In the genomic region with DNA sequence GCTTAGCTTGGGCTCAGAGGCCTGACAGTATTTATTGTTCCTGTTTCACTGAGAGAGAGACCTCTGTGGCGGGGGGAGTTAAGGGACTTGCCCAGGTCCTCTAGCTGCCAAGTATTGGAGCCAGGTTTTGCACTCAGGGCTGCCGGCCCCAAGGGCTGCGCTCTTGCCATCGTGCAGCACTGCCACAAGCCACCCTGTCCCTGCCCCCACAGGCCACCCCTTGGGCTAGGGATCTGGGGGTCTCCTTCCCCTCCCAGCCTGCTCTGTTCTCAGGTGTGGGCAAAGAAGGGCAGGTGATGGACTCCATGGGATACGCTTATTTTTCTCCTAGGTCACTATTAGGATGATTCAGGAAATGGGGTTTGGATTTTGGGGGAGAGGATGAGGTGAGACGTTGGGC, we compare ENCODE assay signal across 2 cellular contexts.
TF ChIP-seq lines count a peak whose summit lies in the region.

No MANE protein-coding gene starts in this region.

TF ChIP-seq in GM23338, 12 proteins besides CTCF, POLR2A, EP300 and RAD21:
- TF ChIP-seq, protein P1, sequence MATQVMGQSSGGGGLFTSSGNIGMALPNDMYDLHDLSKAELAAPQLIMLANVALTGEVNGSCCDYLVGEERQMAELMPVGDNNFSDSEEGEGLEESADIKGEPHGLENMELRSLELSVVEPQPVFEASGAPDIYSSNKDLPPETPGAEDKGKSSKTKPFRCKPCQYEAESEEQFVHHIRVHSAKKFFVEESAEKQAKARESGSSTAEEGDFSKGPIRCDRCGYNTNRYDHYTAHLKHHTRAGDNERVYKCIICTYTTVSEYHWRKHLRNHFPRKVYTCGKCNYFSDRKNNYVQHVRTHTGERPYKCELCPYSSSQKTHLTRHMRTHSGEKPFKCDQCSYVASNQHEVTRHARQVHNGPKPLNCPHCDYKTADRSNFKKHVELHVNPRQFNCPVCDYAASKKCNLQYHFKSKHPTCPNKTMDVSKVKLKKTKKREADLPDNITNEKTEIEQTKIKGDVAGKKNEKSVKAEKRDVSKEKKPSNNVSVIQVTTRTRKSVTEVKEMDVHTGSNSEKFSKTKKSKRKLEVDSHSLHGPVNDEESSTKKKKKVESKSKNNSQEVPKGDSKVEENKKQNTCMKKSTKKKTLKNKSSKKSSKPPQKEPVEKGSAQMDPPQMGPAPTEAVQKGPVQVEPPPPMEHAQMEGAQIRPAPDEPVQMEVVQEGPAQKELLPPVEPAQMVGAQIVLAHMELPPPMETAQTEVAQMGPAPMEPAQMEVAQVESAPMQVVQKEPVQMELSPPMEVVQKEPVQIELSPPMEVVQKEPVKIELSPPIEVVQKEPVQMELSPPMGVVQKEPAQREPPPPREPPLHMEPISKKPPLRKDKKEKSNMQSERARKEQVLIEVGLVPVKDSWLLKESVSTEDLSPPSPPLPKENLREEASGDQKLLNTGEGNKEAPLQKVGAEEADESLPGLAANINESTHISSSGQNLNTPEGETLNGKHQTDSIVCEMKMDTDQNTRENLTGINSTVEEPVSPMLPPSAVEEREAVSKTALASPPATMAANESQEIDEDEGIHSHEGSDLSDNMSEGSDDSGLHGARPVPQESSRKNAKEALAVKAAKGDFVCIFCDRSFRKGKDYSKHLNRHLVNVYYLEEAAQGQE (IDR thresholded peaks at IDR 0.05; ENCODE audit: unreplicated experiment): no peak
- TF ChIP-seq JUNB (IDR thresholded peaks at IDR 0.05; ENCODE audit: unreplicated experiment) (no peak), EZH2 (IDR thresholded peaks at IDR 0.05; ENCODE audit: low read depth, unreplicated experiment) (no peak), ZNF114 (CRISPR knock-in tag; IDR thresholded peaks at IDR 0.05) (no peak), NANOG (IDR thresholded peaks at IDR 0.05; ENCODE audit: borderline replicate concordance) (no peak), STAT1 (IDR thresholded peaks at IDR 0.05; ENCODE audit: unreplicated experiment) (no peak), POLR2AphosphoS5 (IDR thresholded peaks at IDR 0.05; ENCODE audit: low read depth) (no peak)
- TF ChIP-seq, protein P2, sequence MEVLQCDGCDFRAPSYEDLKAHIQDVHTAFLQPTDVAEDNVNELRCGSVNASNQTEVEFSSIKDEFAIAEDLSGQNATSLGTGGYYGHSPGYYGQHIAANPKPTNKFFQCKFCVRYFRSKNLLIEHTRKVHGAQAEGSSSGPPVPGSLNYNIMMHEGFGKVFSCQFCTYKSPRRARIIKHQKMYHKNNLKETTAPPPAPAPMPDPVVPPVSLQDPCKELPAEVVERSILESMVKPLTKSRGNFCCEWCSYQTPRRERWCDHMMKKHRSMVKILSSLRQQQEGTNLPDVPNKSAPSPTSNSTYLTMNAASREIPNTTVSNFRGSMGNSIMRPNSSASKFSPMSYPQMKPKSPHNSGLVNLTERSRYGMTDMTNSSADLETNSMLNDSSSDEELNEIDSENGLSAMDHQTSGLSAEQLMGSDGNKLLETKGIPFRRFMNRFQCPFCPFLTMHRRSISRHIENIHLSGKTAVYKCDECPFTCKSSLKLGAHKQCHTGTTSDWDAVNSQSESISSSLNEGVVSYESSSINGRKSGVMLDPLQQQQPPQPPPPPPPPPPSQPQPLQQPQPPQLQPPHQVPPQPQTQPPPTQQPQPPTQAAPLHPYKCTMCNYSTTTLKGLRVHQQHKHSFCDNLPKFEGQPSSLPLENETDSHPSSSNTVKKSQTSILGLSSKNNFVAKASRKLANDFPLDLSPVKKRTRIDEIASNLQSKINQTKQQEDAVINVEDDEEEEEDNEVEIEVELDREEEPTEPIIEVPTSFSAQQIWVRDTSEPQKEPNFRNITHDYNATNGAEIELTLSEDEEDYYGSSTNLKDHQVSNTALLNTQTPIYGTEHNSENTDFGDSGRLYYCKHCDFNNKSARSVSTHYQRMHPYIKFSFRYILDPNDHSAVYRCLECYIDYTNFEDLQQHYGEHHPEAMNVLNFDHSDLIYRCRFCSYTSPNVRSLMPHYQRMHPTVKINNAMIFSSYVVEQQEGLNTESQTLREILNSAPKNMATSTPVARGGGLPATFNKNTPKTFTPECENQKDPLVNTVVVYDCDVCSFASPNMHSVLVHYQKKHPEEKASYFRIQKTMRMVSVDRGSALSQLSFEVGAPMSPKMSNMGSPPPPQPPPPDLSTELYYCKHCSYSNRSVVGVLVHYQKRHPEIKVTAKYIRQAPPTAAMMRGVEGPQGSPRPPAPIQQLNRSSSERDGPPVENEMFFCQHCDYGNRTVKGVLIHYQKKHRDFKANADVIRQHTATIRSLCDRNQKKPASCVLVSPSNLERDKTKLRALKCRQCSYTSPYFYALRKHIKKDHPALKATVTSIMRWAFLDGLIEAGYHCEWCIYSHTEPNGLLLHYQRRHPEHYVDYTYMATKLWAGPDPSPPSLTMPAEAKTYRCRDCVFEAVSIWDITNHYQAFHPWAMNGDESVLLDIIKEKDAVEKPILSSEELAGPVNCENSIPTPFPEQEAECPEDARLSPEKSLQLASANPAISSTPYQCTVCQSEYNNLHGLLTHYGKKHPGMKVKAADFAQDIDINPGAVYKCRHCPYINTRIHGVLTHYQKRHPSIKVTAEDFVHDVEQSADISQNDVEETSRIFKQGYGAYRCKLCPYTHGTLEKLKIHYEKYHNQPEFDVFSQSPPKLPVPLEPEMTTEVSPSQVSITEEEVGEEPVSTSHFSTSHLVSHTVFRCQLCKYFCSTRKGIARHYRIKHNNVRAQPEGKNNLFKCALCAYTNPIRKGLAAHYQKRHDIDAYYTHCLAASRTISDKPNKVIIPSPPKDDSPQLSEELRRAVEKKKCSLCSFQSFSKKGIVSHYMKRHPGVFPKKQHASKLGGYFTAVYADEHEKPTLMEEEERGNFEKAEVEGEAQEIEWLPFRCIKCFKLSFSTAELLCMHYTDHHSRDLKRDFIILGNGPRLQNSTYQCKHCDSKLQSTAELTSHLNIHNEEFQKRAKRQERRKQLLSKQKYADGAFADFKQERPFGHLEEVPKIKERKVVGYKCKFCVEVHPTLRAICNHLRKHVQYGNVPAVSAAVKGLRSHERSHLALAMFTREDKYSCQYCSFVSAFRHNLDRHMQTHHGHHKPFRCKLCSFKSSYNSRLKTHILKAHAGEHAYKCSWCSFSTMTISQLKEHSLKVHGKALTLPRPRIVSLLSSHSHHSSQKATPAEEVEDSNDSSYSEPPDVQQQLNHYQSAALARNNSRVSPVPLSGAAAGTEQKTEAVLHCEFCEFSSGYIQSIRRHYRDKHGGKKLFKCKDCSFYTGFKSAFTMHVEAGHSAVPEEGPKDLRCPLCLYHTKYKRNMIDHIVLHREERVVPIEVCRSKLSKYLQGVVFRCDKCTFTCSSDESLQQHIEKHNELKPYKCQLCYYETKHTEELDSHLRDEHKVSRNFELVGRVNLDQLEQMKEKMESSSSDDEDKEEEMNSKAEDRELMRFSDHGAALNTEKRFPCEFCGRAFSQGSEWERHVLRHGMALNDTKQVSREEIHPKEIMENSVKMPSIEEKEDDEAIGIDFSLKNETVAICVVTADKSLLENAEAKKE (CRISPR knock-in tag; IDR thresholded peaks at IDR 0.05): no peak

TF ChIP-seq in GM12878, 131 proteins besides CTCF, POLR2A, EP300 and RAD21:
- TF ChIP-seq, protein P3, sequence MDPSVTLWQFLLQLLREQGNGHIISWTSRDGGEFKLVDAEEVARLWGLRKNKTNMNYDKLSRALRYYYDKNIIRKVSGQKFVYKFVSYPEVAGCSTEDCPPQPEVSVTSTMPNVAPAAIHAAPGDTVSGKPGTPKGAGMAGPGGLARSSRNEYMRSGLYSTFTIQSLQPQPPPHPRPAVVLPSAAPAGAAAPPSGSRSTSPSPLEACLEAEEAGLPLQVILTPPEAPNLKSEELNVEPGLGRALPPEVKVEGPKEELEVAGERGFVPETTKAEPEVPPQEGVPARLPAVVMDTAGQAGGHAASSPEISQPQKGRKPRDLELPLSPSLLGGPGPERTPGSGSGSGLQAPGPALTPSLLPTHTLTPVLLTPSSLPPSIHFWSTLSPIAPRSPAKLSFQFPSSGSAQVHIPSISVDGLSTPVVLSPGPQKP (IDR thresholded peaks at IDR 0.05; ENCODE audit: low read depth, low read length): no peak
- TF ChIP-seq NR2C2 (IDR thresholded peaks at IDR 0.05; ENCODE audit: borderline replicate concordance, control insufficient read depth, insufficient read length, low read depth) (no peak), SMARCA5 (IDR thresholded peaks at IDR 0.05) (no peak; the same call in 1 of the 2 replicates), ASH2L (IDR thresholded peaks at IDR 0.05; ENCODE audit: borderline replicate concordance, low read depth) (no peak), ZNF622 (IDR thresholded peaks at IDR 0.05) (no peak), RUNX3 (IDR thresholded peaks at IDR 0.05; ENCODE audit: low read length) (no peak), FOS (IDR thresholded peaks at IDR 0.05; ENCODE audit: borderline replicate concordance, extremely low read depth, insufficient read length) (no peak), BCL11A (IDR thresholded peaks at IDR 0.05; ENCODE audit: low read depth, low read length) (no peak), CREM (IDR thresholded peaks at IDR 0.05; ENCODE audit: low read depth) (no peak), JUND (IDR thresholded peaks at IDR 0.05; ENCODE audit: low read depth, low read length) (no peak), CHD2 (IDR thresholded peaks at IDR 0.05; ENCODE audit: borderline replicate concordance, low read depth, low read length) (no peak), ZNF384 (IDR thresholded peaks at IDR 0.05; ENCODE audit: borderline replicate concordance, low read depth, low read length) (no peak), HDGF (IDR thresholded peaks at IDR 0.05) (no peak), MYB (IDR thresholded peaks at IDR 0.05; ENCODE audit: borderline replicate concordance, low read depth, low read length) (no peak), ATF7 (IDR thresholded peaks at IDR 0.05; ENCODE audit: low read depth) (no peak), NFXL1 (IDR thresholded peaks at IDR 0.05; ENCODE audit: borderline replicate concordance) (no peak)
- TF ChIP-seq, protein P4, sequence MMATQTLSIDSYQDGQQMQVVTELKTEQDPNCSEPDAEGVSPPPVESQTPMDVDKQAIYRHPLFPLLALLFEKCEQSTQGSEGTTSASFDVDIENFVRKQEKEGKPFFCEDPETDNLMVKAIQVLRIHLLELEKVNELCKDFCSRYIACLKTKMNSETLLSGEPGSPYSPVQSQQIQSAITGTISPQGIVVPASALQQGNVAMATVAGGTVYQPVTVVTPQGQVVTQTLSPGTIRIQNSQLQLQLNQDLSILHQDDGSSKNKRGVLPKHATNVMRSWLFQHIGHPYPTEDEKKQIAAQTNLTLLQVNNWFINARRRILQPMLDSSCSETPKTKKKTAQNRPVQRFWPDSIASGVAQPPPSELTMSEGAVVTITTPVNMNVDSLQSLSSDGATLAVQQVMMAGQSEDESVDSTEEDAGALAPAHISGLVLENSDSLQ (IDR thresholded peaks at IDR 0.05): no peak
- TF ChIP-seq, protein P5, sequence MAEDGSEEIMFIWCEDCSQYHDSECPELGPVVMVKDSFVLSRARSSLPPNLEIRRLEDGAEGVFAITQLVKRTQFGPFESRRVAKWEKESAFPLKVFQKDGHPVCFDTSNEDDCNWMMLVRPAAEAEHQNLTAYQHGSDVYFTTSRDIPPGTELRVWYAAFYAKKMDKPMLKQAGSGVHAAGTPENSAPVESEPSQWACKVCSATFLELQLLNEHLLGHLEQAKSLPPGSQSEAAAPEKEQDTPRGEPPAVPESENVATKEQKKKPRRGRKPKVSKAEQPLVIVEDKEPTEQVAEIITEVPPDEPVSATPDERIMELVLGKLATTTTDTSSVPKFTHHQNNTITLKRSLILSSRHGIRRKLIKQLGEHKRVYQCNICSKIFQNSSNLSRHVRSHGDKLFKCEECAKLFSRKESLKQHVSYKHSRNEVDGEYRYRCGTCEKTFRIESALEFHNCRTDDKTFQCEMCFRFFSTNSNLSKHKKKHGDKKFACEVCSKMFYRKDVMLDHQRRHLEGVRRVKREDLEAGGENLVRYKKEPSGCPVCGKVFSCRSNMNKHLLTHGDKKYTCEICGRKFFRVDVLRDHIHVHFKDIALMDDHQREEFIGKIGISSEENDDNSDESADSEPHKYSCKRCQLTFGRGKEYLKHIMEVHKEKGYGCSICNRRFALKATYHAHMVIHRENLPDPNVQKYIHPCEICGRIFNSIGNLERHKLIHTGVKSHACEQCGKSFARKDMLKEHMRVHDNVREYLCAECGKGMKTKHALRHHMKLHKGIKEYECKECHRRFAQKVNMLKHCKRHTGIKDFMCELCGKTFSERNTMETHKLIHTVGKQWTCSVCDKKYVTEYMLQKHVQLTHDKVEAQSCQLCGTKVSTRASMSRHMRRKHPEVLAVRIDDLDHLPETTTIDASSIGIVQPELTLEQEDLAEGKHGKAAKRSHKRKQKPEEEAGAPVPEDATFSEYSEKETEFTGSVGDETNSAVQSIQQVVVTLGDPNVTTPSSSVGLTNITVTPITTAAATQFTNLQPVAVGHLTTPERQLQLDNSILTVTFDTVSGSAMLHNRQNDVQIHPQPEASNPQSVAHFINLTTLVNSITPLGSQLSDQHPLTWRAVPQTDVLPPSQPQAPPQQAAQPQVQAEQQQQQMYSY (CRISPR knock-in tag; IDR thresholded peaks at IDR 0.05): no peak
- TF ChIP-seq, protein P6, sequence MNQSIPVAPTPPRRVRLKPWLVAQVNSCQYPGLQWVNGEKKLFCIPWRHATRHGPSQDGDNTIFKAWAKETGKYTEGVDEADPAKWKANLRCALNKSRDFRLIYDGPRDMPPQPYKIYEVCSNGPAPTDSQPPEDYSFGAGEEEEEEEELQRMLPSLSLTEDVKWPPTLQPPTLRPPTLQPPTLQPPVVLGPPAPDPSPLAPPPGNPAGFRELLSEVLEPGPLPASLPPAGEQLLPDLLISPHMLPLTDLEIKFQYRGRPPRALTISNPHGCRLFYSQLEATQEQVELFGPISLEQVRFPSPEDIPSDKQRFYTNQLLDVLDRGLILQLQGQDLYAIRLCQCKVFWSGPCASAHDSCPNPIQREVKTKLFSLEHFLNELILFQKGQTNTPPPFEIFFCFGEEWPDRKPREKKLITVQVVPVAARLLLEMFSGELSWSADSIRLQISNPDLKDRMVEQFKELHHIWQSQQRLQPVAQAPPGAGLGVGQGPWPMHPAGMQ (IDR thresholded peaks at IDR 0.05; ENCODE audit: borderline replicate concordance): no peak
- TF ChIP-seq, protein P7, sequence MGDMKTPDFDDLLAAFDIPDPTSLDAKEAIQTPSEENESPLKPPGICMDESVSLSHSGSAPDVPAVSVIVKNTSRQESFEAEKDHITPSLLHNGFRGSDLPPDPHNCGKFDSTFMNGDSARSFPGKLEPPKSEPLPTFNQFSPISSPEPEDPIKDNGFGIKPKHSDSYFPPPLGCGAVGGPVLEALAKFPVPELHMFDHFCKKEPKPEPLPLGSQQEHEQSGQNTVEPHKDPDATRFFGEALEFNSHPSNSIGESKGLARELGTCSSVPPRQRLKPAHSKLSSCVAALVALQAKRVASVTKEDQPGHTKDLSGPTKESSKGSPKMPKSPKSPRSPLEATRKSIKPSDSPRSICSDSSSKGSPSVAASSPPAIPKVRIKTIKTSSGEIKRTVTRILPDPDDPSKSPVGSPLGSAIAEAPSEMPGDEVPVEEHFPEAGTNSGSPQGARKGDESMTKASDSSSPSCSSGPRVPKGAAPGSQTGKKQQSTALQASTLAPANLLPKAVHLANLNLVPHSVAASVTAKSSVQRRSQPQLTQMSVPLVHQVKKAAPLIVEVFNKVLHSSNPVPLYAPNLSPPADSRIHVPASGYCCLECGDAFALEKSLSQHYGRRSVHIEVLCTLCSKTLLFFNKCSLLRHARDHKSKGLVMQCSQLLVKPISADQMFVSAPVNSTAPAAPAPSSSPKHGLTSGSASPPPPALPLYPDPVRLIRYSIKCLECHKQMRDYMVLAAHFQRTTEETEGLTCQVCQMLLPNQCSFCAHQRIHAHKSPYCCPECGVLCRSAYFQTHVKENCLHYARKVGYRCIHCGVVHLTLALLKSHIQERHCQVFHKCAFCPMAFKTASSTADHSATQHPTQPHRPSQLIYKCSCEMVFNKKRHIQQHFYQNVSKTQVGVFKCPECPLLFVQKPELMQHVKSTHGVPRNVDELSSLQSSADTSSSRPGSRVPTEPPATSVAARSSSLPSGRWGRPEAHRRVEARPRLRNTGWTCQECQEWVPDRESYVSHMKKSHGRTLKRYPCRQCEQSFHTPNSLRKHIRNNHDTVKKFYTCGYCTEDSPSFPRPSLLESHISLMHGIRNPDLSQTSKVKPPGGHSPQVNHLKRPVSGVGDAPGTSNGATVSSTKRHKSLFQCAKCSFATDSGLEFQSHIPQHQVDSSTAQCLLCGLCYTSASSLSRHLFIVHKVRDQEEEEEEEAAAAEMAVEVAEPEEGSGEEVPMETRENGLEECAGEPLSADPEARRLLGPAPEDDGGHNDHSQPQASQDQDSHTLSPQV (IDR thresholded peaks at IDR 0.05): no peak
